ENCODE assay signal across 1 cellular context in the genomic region with DNA sequence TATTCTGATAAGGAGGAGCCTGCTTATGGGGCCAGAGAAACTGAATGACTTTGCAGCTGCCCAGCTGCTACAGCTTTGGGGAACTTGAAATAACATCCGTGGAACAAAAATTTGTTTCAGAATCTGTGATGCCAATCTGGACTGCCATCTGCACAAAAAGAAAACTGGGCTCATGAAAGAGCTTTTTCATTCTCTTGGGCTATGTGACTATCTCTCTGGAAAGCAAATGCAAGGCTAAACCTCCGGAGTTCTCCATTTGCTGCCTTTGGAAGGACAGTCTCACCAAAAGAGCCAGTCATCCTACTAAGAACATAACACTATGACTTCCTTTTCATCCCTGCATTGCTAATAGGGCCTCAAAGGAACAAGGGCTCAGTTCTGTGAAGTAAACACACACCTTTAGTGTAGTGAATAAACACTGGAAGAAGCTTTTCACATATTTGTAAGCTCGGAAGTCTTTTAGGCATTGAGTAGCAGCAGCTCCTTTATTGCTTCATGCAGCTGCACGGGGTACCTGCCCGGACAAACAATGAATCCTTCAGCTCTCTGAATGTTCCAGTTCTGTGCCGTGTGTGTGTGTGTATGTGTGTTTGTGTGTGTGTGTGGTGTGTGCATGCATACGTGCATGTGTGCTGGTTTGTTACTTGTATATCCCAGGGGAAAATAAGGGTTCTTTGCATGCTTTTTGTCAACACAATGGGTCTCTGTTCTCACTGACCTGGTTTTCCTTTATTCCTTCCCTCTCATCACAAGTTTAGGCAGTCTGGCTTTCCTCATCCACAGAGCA.
TF ChIP-seq lines count a peak whose summit lies in the region.

No MANE protein-coding gene starts in this region.

TF ChIP-seq in HepG2, 621 proteins besides CTCF, POLR2A, EP300 and RAD21 (continued from another document):
- TF ChIP-seq, protein P1, sequence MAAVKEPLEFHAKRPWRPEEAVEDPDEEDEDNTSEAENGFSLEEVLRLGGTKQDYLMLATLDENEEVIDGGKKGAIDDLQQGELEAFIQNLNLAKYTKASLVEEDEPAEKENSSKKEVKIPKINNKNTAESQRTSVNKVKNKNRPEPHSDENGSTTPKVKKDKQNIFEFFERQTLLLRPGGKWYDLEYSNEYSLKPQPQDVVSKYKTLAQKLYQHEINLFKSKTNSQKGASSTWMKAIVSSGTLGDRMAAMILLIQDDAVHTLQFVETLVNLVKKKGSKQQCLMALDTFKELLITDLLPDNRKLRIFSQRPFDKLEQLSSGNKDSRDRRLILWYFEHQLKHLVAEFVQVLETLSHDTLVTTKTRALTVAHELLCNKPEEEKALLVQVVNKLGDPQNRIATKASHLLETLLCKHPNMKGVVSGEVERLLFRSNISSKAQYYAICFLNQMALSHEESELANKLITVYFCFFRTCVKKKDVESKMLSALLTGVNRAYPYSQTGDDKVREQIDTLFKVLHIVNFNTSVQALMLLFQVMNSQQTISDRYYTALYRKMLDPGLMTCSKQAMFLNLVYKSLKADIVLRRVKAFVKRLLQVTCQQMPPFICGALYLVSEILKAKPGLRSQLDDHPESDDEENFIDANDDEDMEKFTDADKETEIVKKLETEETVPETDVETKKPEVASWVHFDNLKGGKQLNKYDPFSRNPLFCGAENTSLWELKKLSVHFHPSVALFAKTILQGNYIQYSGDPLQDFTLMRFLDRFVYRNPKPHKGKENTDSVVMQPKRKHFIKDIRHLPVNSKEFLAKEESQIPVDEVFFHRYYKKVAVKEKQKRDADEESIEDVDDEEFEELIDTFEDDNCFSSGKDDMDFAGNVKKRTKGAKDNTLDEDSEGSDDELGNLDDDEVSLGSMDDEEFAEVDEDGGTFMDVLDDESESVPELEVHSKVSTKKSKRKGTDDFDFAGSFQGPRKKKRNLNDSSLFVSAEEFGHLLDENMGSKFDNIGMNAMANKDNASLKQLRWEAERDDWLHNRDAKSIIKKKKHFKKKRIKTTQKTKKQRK (IDR thresholded peaks at IDR 0.05; ENCODE audit: low read length): no peak
TF ChIP-seq in HepG2: peak in this region for 0.
